Comparison of ENCODE assay signal across 13 cellular contexts in genomic region chr9:78397045-78397843, GRCh38.
DNase-seq lines count a peak whose midpoint lies in the region; ATAC-seq lines count a peak whose summit lies in the region.
"Had no signal": no experiment of that assay in that cellular context is flagged by ENCODE, and none has a peak within 500 bp of the region (broad histone marks: within the 10 kb centered on the region; RNA-seq: fewer than 3 reads in every experiment).

No MANE protein-coding gene starts in this region.

- peak; percentile 90 for DNase-seq in DMS 273 (lab: John Stamatoyannopoulos, UW; ENCODE audit: unreplicated experiment)
- DNase-seq in NCI-H1436 (lab: John Stamatoyannopoulos, UW): peak; percentile 86
- peak; percentile 86 for DNase-seq in NCI-H82 treated with DMSO at 0.1 percent for 48 hours (lab: John Stamatoyannopoulos, UW; ENCODE audit: unreplicated experiment)
- DNase-seq in left kidney (ENCODE audit: low read depth, low spot score): peak; percentile 52
- no peak for DNase-seq in OCI-M1 (lab: John Stamatoyannopoulos, UW)
- DNase-seq: central memory CD4-positive, alpha-beta T cell; effector memory CD4-positive, alpha-beta T cell; hypothalamus; left ventricle myocardium superior; psoas muscle had no signal

- ATAC-seq in HG03025 (IDR thresholded peaks at IDR 0.05; ENCODE audit: low FRiP score, unreplicated experiment): no peak
- no peak for ATAC-seq in HG02981 (IDR thresholded peaks at IDR 0.05; ENCODE audit: unreplicated experiment)
- ATAC-seq in HG03432 (IDR thresholded peaks at IDR 0.05; ENCODE audit: unreplicated experiment): no peak
- ATAC-seq: left ventricle myocardium superior, psoas muscle had no signal
